In the genomic region with DNA sequence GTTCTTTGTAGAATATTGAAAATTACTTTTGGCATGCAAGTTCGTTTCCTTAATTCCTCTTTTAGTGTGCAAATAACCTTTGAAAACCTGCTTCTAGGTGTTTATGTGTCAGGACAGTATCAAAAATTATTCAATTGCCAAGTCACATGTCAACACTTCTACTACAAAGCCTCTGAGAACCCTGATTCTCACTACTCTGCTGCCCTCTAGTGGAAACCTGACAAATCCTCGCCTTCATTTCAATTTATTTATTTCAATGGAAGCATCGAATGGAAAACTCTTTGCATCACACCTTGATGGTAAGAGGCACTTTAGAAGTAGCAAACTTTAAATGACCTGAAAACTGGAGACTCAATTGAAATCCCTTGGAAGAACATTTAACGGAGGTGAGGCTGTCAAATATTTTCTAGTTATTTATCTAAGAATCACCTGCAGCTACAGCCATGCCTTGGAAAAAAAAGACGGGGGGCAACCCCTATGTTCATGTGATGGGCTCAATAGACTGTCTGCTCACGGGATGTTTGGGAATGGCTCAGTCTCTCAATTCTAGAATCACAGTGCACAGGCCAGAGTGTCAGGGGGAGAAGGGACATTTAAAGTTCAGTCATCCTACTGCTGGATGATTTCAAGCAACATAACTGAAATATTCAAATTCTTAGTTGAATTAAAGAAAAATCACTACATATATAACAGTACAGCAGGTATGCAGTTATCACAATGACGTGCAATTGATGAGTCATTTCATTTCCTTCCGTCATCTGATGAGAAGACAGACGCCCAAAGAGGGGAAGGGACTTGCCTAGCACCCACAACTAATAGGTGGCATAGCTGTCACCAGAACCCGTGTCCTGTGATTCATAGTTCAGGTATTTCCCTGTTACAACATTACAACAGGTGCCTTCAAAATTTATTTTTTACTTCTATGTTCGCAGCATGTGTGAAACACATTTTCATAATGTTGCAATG, we compare ENCODE assay signal across 9 cellular contexts.
DNase-seq lines count a peak whose midpoint lies in the region; ATAC-seq and TF ChIP-seq lines count a peak whose summit lies in the region.
"Had no signal": no experiment of that assay in that cellular context is flagged by ENCODE, and none has a peak within 500 bp of the region (broad histone marks: within the 10 kb centered on the region; RNA-seq: fewer than 3 reads in every experiment).

No MANE protein-coding gene starts in this region.

- no peaks in the 10 kb centered on the region for H3K36me3 ChIP-seq in hepatocyte (replicated peaks; ENCODE audit: insufficient read depth, low read depth)

- no peaks in the 10 kb centered on the region for H3K27me3 Mint-ChIP-seq in activated T-cell treated with anti-CD3 and anti-CD28 coated beads, Interleukin-2, amount 50 U/mL, for 72 hours (ENCODE audit: low read depth)
- H3K27me3 Mint-ChIP-seq in activated T-cell treated with anti-CD3 and anti-CD28 coated beads, Interleukin-2, amount 50 U/mL, for 4 hours (ENCODE audit: low read depth) = no peaks in the 10 kb centered on the region
- H3K27me3 Mint-ChIP-seq in stimulated activated naive CD8-positive, alpha-beta T cell treated with anti-CD3 and anti-CD28 coated beads, Interleukin-15, amount 100 ng/mL, for 72 hours = no peaks in the 10 kb centered on the region
- H3K27me3 Mint-ChIP-seq: dendritic cell treated with granulocyte-macrophage colony-stimulating factor and Interleukin-4, amounts not matched to agents 40 ng/mL and 50 ng/mL, for 4 days had no signal

- no peaks in the 10 kb centered on the region for H3K4me1 Mint-ChIP-seq in activated T-cell treated with anti-CD3 and anti-CD28 coated beads, Interleukin-2, amount 50 U/mL, for 72 hours (ENCODE audit: low read depth)
- no peaks in the 10 kb centered on the region for H3K4me1 Mint-ChIP-seq in activated T-cell treated with anti-CD3 and anti-CD28 coated beads, Interleukin-2, amount 50 U/mL, for 4 hours (ENCODE audit: low read depth)
- H3K4me1 Mint-ChIP-seq in stimulated activated naive CD8-positive, alpha-beta T cell treated with anti-CD3 and anti-CD28 coated beads, Interleukin-15, amount 100 ng/mL, for 72 hours = no peaks in the 10 kb centered on the region

- peak; percentile 89 for TF ChIP-seq CTCF in hepatocyte (IDR thresholded peaks at IDR 0.05; ENCODE audit: poor library complexity)

- no peaks in the 10 kb centered on the region for H3K9me2 ChIP-seq in hepatocyte (replicated peaks; ENCODE audit: insufficient read depth)

- H3K4me3 Mint-ChIP-seq in activated T-cell treated with anti-CD3 and anti-CD28 coated beads, Interleukin-2, amount 50 U/mL, for 72 hours = no peak overlapping the region
- H3K4me3 Mint-ChIP-seq in activated T-cell treated with anti-CD3 and anti-CD28 coated beads, Interleukin-2, amount 50 U/mL, for 4 hours = no peak overlapping the region
- no peak overlapping the region for H3K4me3 Mint-ChIP-seq in stimulated activated naive CD8-positive, alpha-beta T cell treated with anti-CD3 and anti-CD28 coated beads, Interleukin-15, amount 100 ng/mL, for 72 hours
- H3K4me3 Mint-ChIP-seq: dendritic cell treated with granulocyte-macrophage colony-stimulating factor and Interleukin-4, amounts not matched to agents 40 ng/mL and 50 ng/mL, for 4 days had no signal

- peak; percentile 10 to 25 for DNase-seq in activated T-cell treated with anti-CD3 and anti-CD28 coated beads, Interleukin-2, amount 50 U/mL, for 72 hours
- no peak for DNase-seq in activated T-cell treated with anti-CD3 and anti-CD28 coated beads, Interleukin-2, amount 50 U/mL, for 4 hours
- peak; percentile 21 for DNase-seq in NCI-H446 treated with DMSO at 0.1 percent for 48 hours (lab: John Stamatoyannopoulos, UW)
- peak; percentile 56 for DNase-seq in amniotic stem cell (lab: John Stamatoyannopoulos, UW)
- peak; percentile 88 for DNase-seq in hepatocyte (ENCODE audit: low spot score)
- peak in 1 of 2 donors; percentile 15 for DNase-seq in stimulated activated naive CD8-positive, alpha-beta T cell treated with anti-CD3 and anti-CD28 coated beads, Interleukin-15, amount 100 ng/mL, for 72 hours
- no peak for DNase-seq in T1000 (lab: John Stamatoyannopoulos, UW)

- no peaks in the 10 kb centered on the region for H3K4me1 ChIP-seq in hepatocyte (ENCODE audit: insufficient read depth)

- ATAC-seq in activated T-cell treated with anti-CD3 and anti-CD28 coated beads, Interleukin-2, amount 50 U/mL, for 72 hours (replicated peaks in 1 of 2) = peak in 1 of 2 donors; percentile 32
- no peak for ATAC-seq in activated T-cell treated with anti-CD3 and anti-CD28 coated beads, Interleukin-2, amount 50 U/mL, for 4 hours
- peak; percentile 65 for ATAC-seq in HG03175 (IDR thresholded peaks at IDR 0.05; ENCODE audit: unreplicated experiment)
- ATAC-seq in stimulated activated naive CD8-positive, alpha-beta T cell treated with anti-CD3 and anti-CD28 coated beads, Interleukin-15, amount 100 ng/mL, for 72 hours = peak; percentile 45

- H3K4me2 ChIP-seq in hepatocyte = no peak overlapping the region

- H3K4me3 ChIP-seq in hepatocyte = no peak overlapping the region

- H3K27me3 ChIP-seq in hepatocyte = peaks cover 6% of the 10 kb centered on the region

- no peaks in the 10 kb centered on the region for H4K20me1 ChIP-seq in hepatocyte (ENCODE audit: insufficient read depth, poor library complexity, severe bottlenecking)

- no peak overlapping the region for H2AFZ ChIP-seq in hepatocyte

- H3K79me2 ChIP-seq in hepatocyte = no peaks in the 10 kb centered on the region

- H3K9me3 Mint-ChIP-seq in activated T-cell treated with anti-CD3 and anti-CD28 coated beads, Interleukin-2, amount 50 U/mL, for 72 hours = no peaks in the 10 kb centered on the region
- H3K9me3 Mint-ChIP-seq in activated T-cell treated with anti-CD3 and anti-CD28 coated beads, Interleukin-2, amount 50 U/mL, for 4 hours = no peaks in the 10 kb centered on the region
- no peaks in the 10 kb centered on the region for H3K9me3 Mint-ChIP-seq in stimulated activated naive CD8-positive, alpha-beta T cell treated with anti-CD3 and anti-CD28 coated beads, Interleukin-15, amount 100 ng/mL, for 72 hours
- H3K9me3 Mint-ChIP-seq: dendritic cell treated with granulocyte-macrophage colony-stimulating factor and Interleukin-4, amounts not matched to agents 40 ng/mL and 50 ng/mL, for 4 days had no signal

- no peaks in the 10 kb centered on the region for H3K36me3 Mint-ChIP-seq in activated T-cell treated with anti-CD3 and anti-CD28 coated beads, Interleukin-2, amount 50 U/mL, for 72 hours (ENCODE audit: insufficient read depth in 2 of 2)
- no peaks in the 10 kb centered on the region for H3K36me3 Mint-ChIP-seq in activated T-cell treated with anti-CD3 and anti-CD28 coated beads, Interleukin-2, amount 50 U/mL, for 4 hours (ENCODE audit: insufficient read depth)

- no peak overlapping the region for H3K27ac ChIP-seq in hepatocyte

- no peaks in the 10 kb centered on the region for H3K9me3 ChIP-seq in hepatocyte (ENCODE audit: low read depth)

- 37% methylated on average over 11 of the region's 11 CpGs for WGBS in hepatocyte (ENCODE audit: low lambda C conversion rate, missing lambda C conversion rate)

- H3K27ac Mint-ChIP-seq in activated T-cell treated with anti-CD3 and anti-CD28 coated beads, Interleukin-2, amount 50 U/mL, for 72 hours = no peak overlapping the region
- no peak overlapping the region for H3K27ac Mint-ChIP-seq in stimulated activated naive CD8-positive, alpha-beta T cell treated with anti-CD3 and anti-CD28 coated beads, Interleukin-15, amount 100 ng/mL, for 72 hours
- H3K27ac Mint-ChIP-seq: dendritic cell treated with granulocyte-macrophage colony-stimulating factor and Interleukin-4, amounts not matched to agents 40 ng/mL and 50 ng/mL, for 4 days had no signal

Comparison
In these comparisons a context has a peak if more than half of its experiments do, and no peak if none do; other contexts are left out.
1. DNase-seq: peak in activated T-cell treated with anti-CD3 and anti-CD28 coated beads, Interleukin-2, amount 50 U/mL, for 72 hours (2 of 2), NCI-H446 treated with DMSO at 0.1 percent for 48 hours (single experiment), amniotic stem cell (single experiment) and hepatocyte (single experiment); none in activated T-cell treated with anti-CD3 and anti-CD28 coated beads, Interleukin-2, amount 50 U/mL, for 4 hours (single experiment) and T1000 (single experiment).
2. ATAC-seq: peak in HG03175 (single experiment) and stimulated activated naive CD8-positive, alpha-beta T cell treated with anti-CD3 and anti-CD28 coated beads, Interleukin-15, amount 100 ng/mL, for 72 hours (single experiment); none in activated T-cell treated with anti-CD3 and anti-CD28 coated beads, Interleukin-2, amount 50 U/mL, for 4 hours (0 of 2).